In the genomic region with DNA sequence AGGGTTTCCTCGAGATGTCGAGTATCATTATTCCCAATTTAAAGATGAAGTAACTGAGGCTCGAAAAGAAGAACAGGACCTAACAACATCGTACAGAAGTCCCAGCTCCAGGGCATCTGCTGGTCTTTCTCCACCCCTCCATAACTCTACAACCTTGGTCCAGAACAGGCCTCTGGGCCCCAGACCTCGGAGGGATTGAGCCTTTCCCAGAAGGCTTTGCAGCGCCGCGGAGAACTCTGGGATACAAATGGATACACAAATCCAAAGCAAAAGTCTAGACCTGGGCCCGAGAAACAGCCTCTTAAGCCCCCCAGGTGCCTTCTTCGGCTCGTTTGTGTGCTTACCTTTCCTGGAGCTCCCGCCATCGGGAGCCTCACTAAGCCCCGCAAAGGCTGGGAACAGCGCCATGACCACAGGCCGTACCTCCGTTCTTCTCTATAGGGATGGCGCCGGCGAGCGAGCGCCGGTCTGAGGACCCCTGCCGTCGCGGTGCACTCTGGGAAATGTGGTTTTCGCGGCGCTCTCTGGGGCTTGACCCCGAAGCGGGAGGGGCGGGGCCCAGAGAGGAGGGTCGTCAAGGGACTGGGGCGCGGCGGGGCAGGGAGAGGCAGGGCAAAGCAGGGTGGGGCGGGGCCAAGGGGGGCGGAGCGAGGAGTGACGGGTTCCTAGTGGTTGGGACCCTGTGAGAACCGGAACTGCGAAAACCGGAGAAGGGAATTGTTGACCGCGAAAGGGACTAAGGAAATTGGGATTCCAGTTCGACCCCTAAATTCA, we compare ENCODE assay signal across 8 cellular contexts. TPM values are rescaled to one million over a fixed set of nuclear protein-coding genes. Genes with fewer than 3 reads are reported as not detected.
DNase-seq lines count a peak whose midpoint lies in the region; ATAC-seq and TF ChIP-seq lines count a peak whose summit lies in the region.

A gene with protein sequence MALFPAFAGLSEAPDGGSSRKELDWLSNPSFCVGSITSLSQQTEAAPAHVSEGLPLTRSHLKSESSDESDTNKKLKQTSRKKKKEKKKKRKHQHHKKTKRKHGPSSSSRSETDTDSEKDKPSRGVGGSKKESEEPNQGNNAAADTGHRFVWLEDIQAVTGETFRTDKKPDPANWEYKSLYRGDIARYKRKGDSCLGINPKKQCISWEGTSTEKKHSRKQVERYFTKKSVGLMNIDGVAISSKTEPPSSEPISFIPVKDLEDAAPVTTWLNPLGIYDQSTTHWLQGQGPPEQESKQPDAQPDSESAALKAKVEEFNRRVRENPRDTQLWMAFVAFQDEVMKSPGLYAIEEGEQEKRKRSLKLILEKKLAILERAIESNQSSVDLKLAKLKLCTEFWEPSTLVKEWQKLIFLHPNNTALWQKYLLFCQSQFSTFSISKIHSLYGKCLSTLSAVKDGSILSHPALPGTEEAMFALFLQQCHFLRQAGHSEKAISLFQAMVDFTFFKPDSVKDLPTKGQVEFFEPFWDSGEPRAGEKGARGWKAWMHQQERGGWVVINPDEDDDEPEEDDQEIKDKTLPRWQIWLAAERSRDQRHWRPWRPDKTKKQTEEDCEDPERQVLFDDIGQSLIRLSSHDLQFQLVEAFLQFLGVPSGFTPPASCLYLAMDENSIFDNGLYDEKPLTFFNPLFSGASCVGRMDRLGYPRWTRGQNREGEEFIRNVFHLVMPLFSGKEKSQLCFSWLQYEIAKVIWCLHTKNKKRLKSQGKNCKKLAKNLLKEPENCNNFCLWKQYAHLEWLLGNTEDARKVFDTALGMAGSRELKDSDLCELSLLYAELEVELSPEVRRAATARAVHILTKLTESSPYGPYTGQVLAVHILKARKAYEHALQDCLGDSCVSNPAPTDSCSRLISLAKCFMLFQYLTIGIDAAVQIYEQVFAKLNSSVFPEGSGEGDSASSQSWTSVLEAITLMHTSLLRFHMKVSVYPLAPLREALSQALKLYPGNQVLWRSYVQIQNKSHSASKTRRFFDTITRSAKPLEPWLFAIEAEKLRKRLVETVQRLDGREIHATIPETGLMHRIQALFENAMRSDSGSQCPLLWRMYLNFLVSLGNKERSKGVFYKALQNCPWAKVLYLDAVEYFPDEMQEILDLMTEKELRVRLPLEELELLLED (minus strand): TSS at position 445 of the 774 bp plus-strand sequence. CDS start 37 bp downstream, at position 408.

- H3K4me3 Mint-ChIP-seq in activated naive CD4-positive, alpha-beta T cell treated with anti-CD3 and anti-CD28 coated beads for 36 hours: peak within 1 kb of the TSS; percentile 90

- H3K9ac ChIP-seq in SK-N-MC (ENCODE audit: insufficient read length): peak within 1 kb of the TSS; percentile 93

- peak in 1 of 2 donors; percentile 27 for TF ChIP-seq POLR2A in gastroesophageal sphincter (IDR thresholded peaks at IDR 0.05)

- CTCF ChIA-PET in activated naive CD4-positive, alpha-beta T cell treated with anti-CD3 and anti-CD28 coated beads for 36 hours (lab: Charles Lee): interaction anchor here (0.9 to 2.1 kb wide), 3 partner anchors 44 to 93 kb away, joined by 3 to 4 read pairs (median 3); no protein-coding TSS in a partner anchor

- H3K4me1 Mint-ChIP-seq in activated naive CD4-positive, alpha-beta T cell treated with anti-CD3 and anti-CD28 coated beads for 36 hours (ENCODE audit: low read depth): peaks cover 23% of the 10 kb centered on the region

- H3K27ac ChIP-seq in SK-N-MC (peak within 1 kb of the TSS; percentile 91), gastroesophageal sphincter (peak within 1 kb of the TSS; percentile 75 to 89 (median 80)), neutrophil (peak within 1 kb of the TSS; percentile 86), substantia nigra (ENCODE audit: low read depth, low read length, poor library complexity, severe bottlenecking) (peak within 1 kb of the TSS; percentile 90)

- H3K9me3 Mint-ChIP-seq in activated naive CD4-positive, alpha-beta T cell treated with anti-CD3 and anti-CD28 coated beads for 36 hours: no peaks in the 10 kb centered on the region

- H3K36me3 ChIP-seq in SK-N-MC (ENCODE audit: insufficient read depth, low read length) (no peaks in the 10 kb centered on the region; the same call in 1 of the 2 replicates), gastroesophageal sphincter (no peaks in the 10 kb centered on the region), neutrophil (no peaks in the 10 kb centered on the region)

- no peak for TF ChIP-seq EP300 in gastroesophageal sphincter (IDR thresholded peaks at IDR 0.05)

- peaks cover 15% of the 10 kb centered on the region for H3K27me3 ChIP-seq in gastroesophageal sphincter
- H3K27me3 ChIP-seq in neutrophil: peaks cover 36% of the 10 kb centered on the region

- TF ChIP-seq CTCF in gastroesophageal sphincter (IDR thresholded peaks at IDR 0.05): peak in 1 of 4 experiments; percentile 28
- no peak for TF ChIP-seq CTCF in neutrophil (IDR thresholded peaks at IDR 0.05)

- H3K36me3 Mint-ChIP-seq in activated naive CD4-positive, alpha-beta T cell treated with anti-CD3 and anti-CD28 coated beads for 36 hours (ENCODE audit: low read depth): peaks cover 3% of the 10 kb centered on the region

- H3K9me3 ChIP-seq in SK-N-MC (ENCODE audit: low read depth, low read length) (no peaks in the 10 kb centered on the region), gastroesophageal sphincter (no peaks in the 10 kb centered on the region), neutrophil (no peaks in the 10 kb centered on the region)

- H3K4me3 ChIP-seq in GM08714 (ENCODE audit: low read length) (peak within 1 kb of the TSS; percentile 75), SK-N-MC (peak within 1 kb of the TSS; percentile 100), gastroesophageal sphincter (peak within 1 kb of the TSS; percentile 57 to 93), neutrophil (ENCODE audit: low read depth in 1 of 2, low read length in 1 of 2) (peak within 1 kb of the TSS; percentile 83 to 88)

- ATAC-seq in HG02588 (IDR thresholded peaks at IDR 0.05; ENCODE audit: unreplicated experiment): peak; percentile 96
- peak; percentile 99 for ATAC-seq in gastroesophageal sphincter

- H3K4me1 ChIP-seq in gastroesophageal sphincter (peaks cover 4 to 33% (median 7%) of the 10 kb centered on the region in 3 donors), neutrophil (ENCODE audit: control insufficient read depth in 1 of 2, insufficient read depth in 1 of 2, low read depth in 1 of 2, low read length in 1 of 2) (peaks cover 12 to 16% of the 10 kb centered on the region in 2 experiments)

- intact Hi-C loops in activated naive CD4-positive, alpha-beta T cell treated with anti-CD3 and anti-CD28 coated beads for 36 hours (cut with micrococcal nuclease): loop anchor here (1.0 to 5.0 kb wide), 8 partner anchors 11 to 731 kb away; partner anchors contain the start of genes PSMC1 and RPS6KA5

- peak; percentile 90 for DNase-seq in NCI-H1048 (lab: John Stamatoyannopoulos, UW)
- peak; percentile 75 for DNase-seq in SK-N-MC (ENCODE audit: low read depth, low spot score)
- peak; percentile 98 for DNase-seq in activated naive CD4-positive, alpha-beta T cell treated with anti-CD3 and anti-CD28 coated beads for 36 hours
- DNase-seq in substantia nigra (lab: John Stamatoyannopoulos, UW): peak; percentile 78 to 99 (median 97)

- H3K27me3 Mint-ChIP-seq in activated naive CD4-positive, alpha-beta T cell treated with anti-CD3 and anti-CD28 coated beads for 36 hours (ENCODE audit: low read depth): no peaks in the 10 kb centered on the region

- 12 to 22% methylated on average over 4 to 11 of the region's 46 CpGs for WGBS in gastroesophageal sphincter (ENCODE audit: low coverage in 1 of 2), 2 donors

- H3K27ac Mint-ChIP-seq in activated naive CD4-positive, alpha-beta T cell treated with anti-CD3 and anti-CD28 coated beads for 36 hours: peak within 1 kb of the TSS; percentile 92

RNA-seq across cellular contexts. Expression of the gene that starts here (rescaled TPM):
- 10 to 100 TPM; 22.0 to 23.1 TPM for total RNA-seq in activated naive CD4-positive, alpha-beta T cell treated with anti-CD3 and anti-CD28 coated beads for 36 hours
- 10 to 100 TPM in 2 of 4 donors, 1 to 10 TPM in 2; 7.8 to 28.0 (median 11.2) TPM for total RNA-seq in gastroesophageal sphincter

Comparison
In these comparisons a context has a peak if more than half of its experiments do, and no peak if none do; other contexts are left out.
1. Peak in every context shown above with its lines: DNase-seq, ATAC-seq, H3K4me3 ChIP-seq and H3K27ac ChIP-seq.